Comparison of ENCODE assay signal across 8 cellular contexts in genomic region chr7:39622609-39623311, GRCh38. TPM values are rescaled to one million over a fixed set of nuclear protein-coding genes. Genes with fewer than 3 reads are reported as not detected.
DNase-seq lines count a peak whose midpoint lies in the region; FAIRE-seq and TF ChIP-seq lines count a peak whose summit lies in the region.

No MANE protein-coding gene starts in this region.

- H3T11ph ChIP-seq in H9 (ENCODE audit: low read length) = no peak overlapping the region

- H3K79me2 ChIP-seq in DOHH2 (ENCODE audit: control insufficient read depth, low read length) (peaks cover 60% of the 10 kb centered on the region), H9 (ENCODE audit: insufficient read depth, low read length) (peaks cover 22% of the 10 kb centered on the region), PC-9 (ENCODE audit: low read depth) (peaks cover 55% of the 10 kb centered on the region), endothelial cell of umbilical vein (ENCODE audit: control insufficient read depth, insufficient read depth, low read length) (peaks cover 43% of the 10 kb centered on the region)

- no peak for FAIRE-seq in endothelial cell of umbilical vein (lab: Jason Lieb, UNC)

- no peaks in the 10 kb centered on the region for H3K9me1 ChIP-seq in endothelial cell of umbilical vein (replicated peaks; ENCODE audit: control insufficient read depth, extremely low read depth, insufficient read depth, low read length)

- no peak overlapping the region for H4K5ac ChIP-seq in H9 (ENCODE audit: insufficient read length, low read depth, low read length)

- H3K14ac ChIP-seq in H9 (ENCODE audit: insufficient read depth, low read length) = peak overlapping the region; percentile 66

- WGBS in H9 (ENCODE audit: extremely low coverage, insufficient read length, low lambda C conversion rate) = no CpG with 5 or more reads among the region's 32 CpGs

- POLR2A ChIA-PET in PC-9 (lab: Charles Lee; ENCODE audit: unreplicated experiment) = interaction anchor here (0.5 to 0.6 kb wide), 2 partner anchors 8 to 39 kb away, joined by 3 to 6 read pairs; no protein-coding TSS in a partner anchor
- POLR2A ChIA-PET in endothelial cell of umbilical vein (lab: Charles Lee) = interaction anchor here (0.8 to 3.0 kb wide), 8 partner anchors 8 to 42 kb away, joined by 3 to 15 read pairs (median 6); no protein-coding TSS in a partner anchor

- H4K8ac ChIP-seq in H9 (replicated peaks; ENCODE audit: insufficient read length, low read depth, low read length) = no peak overlapping the region

- H2BK20ac ChIP-seq in H9 (ENCODE audit: low read depth, low read length, poor library complexity, severe bottlenecking) = no peak overlapping the region

- H2BK120ac ChIP-seq in H9 (ENCODE audit: low read depth, low read length, poor library complexity, severe bottlenecking) = no peak overlapping the region

- peak overlapping the region; percentile 92 for H3K4me2 ChIP-seq in DOHH2 (ENCODE audit: low read length)
- H3K4me2 ChIP-seq in H9 (ENCODE audit: insufficient read depth, insufficient read length, low read length) = peak overlapping the region; percentile 86
- peak overlapping the region; percentile 78 for H3K4me2 ChIP-seq in PC-9
- peak overlapping the region; percentile 58 for H3K4me2 ChIP-seq in endothelial cell of umbilical vein (ENCODE audit: insufficient read depth, low read length)

- no peak overlapping the region for H3K56ac ChIP-seq in H9 (ENCODE audit: insufficient read length, low read depth, low read length)

- no peak overlapping the region for H3K23ac ChIP-seq in H9 (ENCODE audit: insufficient read length, low read depth, low read length)

- no peaks in the 10 kb centered on the region for H3K27me3 Mint-ChIP-seq in H9 (ENCODE audit: low read depth)
- H3K27me3 Mint-ChIP-seq in nephron progenitor cell (ENCODE audit: low read depth, poor library complexity) = peaks cover 7% of the 10 kb centered on the region

- H2AK5ac ChIP-seq in H9 (ENCODE audit: insufficient read length, low read length) = no peak overlapping the region

- no peak overlapping the region for H4K91ac ChIP-seq in H9 (ENCODE audit: insufficient read length, low read depth, low read length)

- H3K23me2 ChIP-seq in H9 (ENCODE audit: insufficient read length, low read depth, low read length, poor library complexity, severe bottlenecking) = peaks cover 10% of the 10 kb centered on the region

- H4K20me1 ChIP-seq in DOHH2 (ENCODE audit: control insufficient read depth, insufficient read depth, low read depth, low read length) (peaks cover 18% of the 10 kb centered on the region), H9 (ENCODE audit: control insufficient read depth, insufficient read depth, insufficient read length) (no peaks in the 10 kb centered on the region), PC-9 (ENCODE audit: insufficient read depth) (peaks cover 26% of the 10 kb centered on the region), endothelial cell of umbilical vein (replicated peaks; ENCODE audit: control insufficient read depth, extremely low read depth, insufficient read depth, low read length) (no peaks in the 10 kb centered on the region)

- H3K27ac ChIP-seq in DOHH2 (ENCODE audit: low read depth, low read length) (peak overlapping the region; percentile 49), H9 (ENCODE audit: insufficient read length, low read depth, low read length) (peak overlapping the region; percentile 50), PC-9 (peak overlapping the region; percentile 87), endothelial cell of umbilical vein (ENCODE audit: insufficient read depth, low read depth, low read length) (peak overlapping the region; percentile 87)

- DNase-seq in H9 (no peak), PC-9 (no peak), endothelial cell of umbilical vein (ENCODE audit: low read depth, low spot score) (peak; percentile 36), nephron progenitor cell (no peak), iPS-NIHi7 (ENCODE audit: extremely low spot score) (no peak), DMS153 treated with DMSO at 0.1 percent for 48 hours (lab: John Stamatoyannopoulos, UW; ENCODE audit: unreplicated experiment) (no peak), HCEC 1CT (no peak)

- H3K36me3 ChIP-seq in DOHH2 (ENCODE audit: control insufficient read depth, low read length) = peaks cover 7% of the 10 kb centered on the region
- H3K36me3 ChIP-seq in PC-9 (ENCODE audit: low read depth) = no peaks in the 10 kb centered on the region
- H3K36me3 ChIP-seq in endothelial cell of umbilical vein (ENCODE audit: control insufficient read depth in 2 of 2, extremely low read depth in 1 of 2, insufficient read depth in 2 of 2, low read length in 2 of 2) = peaks cover 0 to 2% of the 10 kb centered on the region in 2 experiments

- H3K9me3 Mint-ChIP-seq in H9 (no peaks in the 10 kb centered on the region), nephron progenitor cell (no peaks in the 10 kb centered on the region)

- peak overlapping the region; percentile 73 for H3K4me3 ChIP-seq in DOHH2 (ENCODE audit: low read length)
- H3K4me3 ChIP-seq in PC-9 = peak overlapping the region; percentile 75
- H3K4me3 ChIP-seq in endothelial cell of umbilical vein (replicated peaks in 1 of 3; ENCODE audit: insufficient read depth in 1 of 3, low read depth in 1 of 3, low read length in 3 of 3) = peak overlapping the region; percentile 80 to 98 (median 90)

- H3K18ac ChIP-seq in H9 (ENCODE audit: insufficient read length, low read depth, low read length) = peak overlapping the region; percentile 15

- H3K27me3 ChIP-seq in DOHH2 (ENCODE audit: control insufficient read depth, low read length) (no peaks in the 10 kb centered on the region), H9 (ENCODE audit: insufficient read depth, low read length) (no peaks in the 10 kb centered on the region), PC-9 (ENCODE audit: insufficient read depth, low read depth) (no peaks in the 10 kb centered on the region), endothelial cell of umbilical vein (ENCODE audit: control insufficient read depth in 2 of 2, insufficient read depth in 2 of 2, low read length in 2 of 2) (no peaks in the 10 kb centered on the region)

- H3K4me3 Mint-ChIP-seq in H9 (peak overlapping the region; percentile 88 to 93), nephron progenitor cell (peak overlapping the region; percentile 98)

- H3K4me1 ChIP-seq in DOHH2 (ENCODE audit: control insufficient read depth, low read length) = peaks cover 46% of the 10 kb centered on the region
- peaks cover 2% of the 10 kb centered on the region; the same call in 1 of the 2 replicates for H3K4me1 ChIP-seq in H9 (ENCODE audit: insufficient read depth, low read length)
- peaks cover 38% of the 10 kb centered on the region for H3K4me1 ChIP-seq in PC-9 (replicated peaks; ENCODE audit: insufficient read depth)
- peaks cover 29% of the 10 kb centered on the region for H3K4me1 ChIP-seq in endothelial cell of umbilical vein (ENCODE audit: control insufficient read depth, extremely low read depth, insufficient read depth, low read length)

- H3K27ac Mint-ChIP-seq in H9 = peak overlapping the region; percentile 92 to 99 (median 96)
- H3K27ac Mint-ChIP-seq in nephron progenitor cell = peak overlapping the region; percentile 99

- H3F3A ChIP-seq in DOHH2 (ENCODE audit: control insufficient read depth, insufficient read depth) (peaks cover 13% of the 10 kb centered on the region), PC-9 (ENCODE audit: insufficient read depth, low read depth) (peaks cover 15% of the 10 kb centered on the region; the same call in 1 of the 2 replicates)

- H3K4ac ChIP-seq in H9 (ENCODE audit: low read depth, low read length) = no peak overlapping the region

- H2BK5ac ChIP-seq in H9 (ENCODE audit: insufficient read length, low read length) = no peak overlapping the region

- H3K36me3 Mint-ChIP-seq in H9 (ENCODE audit: insufficient read depth in 1 of 3, low read depth in 3 of 3) = no peaks in the 10 kb centered on the region; a peak in 1 of 7 replicates
- no peaks in the 10 kb centered on the region for H3K36me3 Mint-ChIP-seq in nephron progenitor cell (ENCODE audit: low read depth)

- intact Hi-C loops in PC-9 (cut with micrococcal nuclease; ENCODE audit: unreplicated experiment) (loop anchor here (1.0 to 2.0 kb wide), 3 partner anchors 34 to 327 kb away; no protein-coding TSS in a partner anchor), endothelial cell of umbilical vein (cut with micrococcal nuclease) (loop anchor here (1.0 to 2.0 kb wide), 6 partner anchors 9 to 124 kb away; no protein-coding TSS in a partner anchor)

- H3K4me1 Mint-ChIP-seq in H9 = peaks cover 42 to 43% of the 10 kb centered on the region in 2 experiments
- H3K4me1 Mint-ChIP-seq in nephron progenitor cell = peaks cover 47% of the 10 kb centered on the region

- H3K9me2 ChIP-seq in DOHH2 (replicated peaks; ENCODE audit: control insufficient read depth, low read length) = no peaks in the 10 kb centered on the region
- H3K9me2 ChIP-seq in PC-9 (ENCODE audit: insufficient read depth) = peaks cover 5% of the 10 kb centered on the region; the same call in 1 of the 2 replicates

- H3K9me3 ChIP-seq in DOHH2 (ENCODE audit: control insufficient read depth, insufficient read depth, low read length) = no peaks in the 10 kb centered on the region
- H3K9me3 ChIP-seq in H9 (ENCODE audit: control insufficient read depth, low read depth, low read length) = no peaks in the 10 kb centered on the region
- no peaks in the 10 kb centered on the region for H3K9me3 ChIP-seq in PC-9 (ENCODE audit: insufficient read depth, low read depth)
- no peaks in the 10 kb centered on the region for H3K9me3 ChIP-seq in endothelial cell of umbilical vein (replicated peaks; ENCODE audit: control insufficient read depth, insufficient read depth, low read length)

- H2AFZ ChIP-seq in H9 (ENCODE audit: low read length) = no peak overlapping the region
- peak overlapping the region; percentile 84 for H2AFZ ChIP-seq in PC-9
- peak overlapping the region; percentile 22 for H2AFZ ChIP-seq in endothelial cell of umbilical vein (ENCODE audit: low read depth, low read length)

- no peak for TF ChIP-seq POLR2A in endothelial cell of umbilical vein (IDR thresholded peaks at IDR 0.05; ENCODE audit: low read depth, low read length)

- H3K9ac ChIP-seq in H9 (ENCODE audit: extremely low read depth, insufficient read length, low read length) = peak overlapping the region; percentile 63
- peak overlapping the region; percentile 100 for H3K9ac ChIP-seq in endothelial cell of umbilical vein (replicated peaks; ENCODE audit: extremely low read depth, insufficient read depth, low read length)

- peaks cover 13% of the 10 kb centered on the region for H3K79me1 ChIP-seq in H9 (ENCODE audit: insufficient read depth, low read depth, low read length, poor library complexity, severe bottlenecking)

- BruUV-seq in PC-9 (replicated peaks; lab: Mats Ljungman, UMichigan) (TSS peak; percentile 83), endothelial cell of umbilical vein (replicated peaks; lab: Mats Ljungman, UMichigan) (TSS peak; percentile 59)

- no peak overlapping the region for H2BK12ac ChIP-seq in H9 (ENCODE audit: insufficient read length, low read depth, low read length)

- no peak for TF ChIP-seq CTCF in DOHH2 (IDR thresholded peaks at IDR 0.05; ENCODE audit: low read depth, low read length, poor library complexity, severe bottlenecking)
- no peak for TF ChIP-seq CTCF in H9 (conservative IDR thresholded peaks at IDR 0.05)
- TF ChIP-seq CTCF in PC-9 (conservative IDR thresholded peaks at IDR 0.05) = no peak
- TF ChIP-seq CTCF in endothelial cell of umbilical vein (IDR thresholded peaks at IDR 0.05; ENCODE audit: extremely low read depth in 1 of 2, insufficient read depth in 1 of 2, low read depth in 1 of 2, low read length in 2 of 2) = no peak
- TF ChIP-seq CTCF in nephron progenitor cell (IDR thresholded peaks at IDR 0.05) = no peak

- no peak overlapping the region for H2BK15ac ChIP-seq in H9 (ENCODE audit: low read depth, low read length)

- CTCF ChIA-PET in PC-9 (lab: Charles Lee) = interaction anchor here (0.6 to 1.2 kb wide), 2 partner anchors 42 to 56 kb away, joined by 4 read pairs; no protein-coding TSS in a partner anchor
- CTCF ChIA-PET in endothelial cell of umbilical vein (lab: Charles Lee) = interaction anchor here (0.9 to 10.3 kb wide), 7 partner anchors 9 to 123 kb away, joined by 3 to 138 read pairs (median 10); no protein-coding TSS in a partner anchor

- dilution Hi-C loops in endothelial cell of umbilical vein (cut with MboI; ENCODE audit: extremely low pct_ligation_motif_present, low sequenced_read_pairs) = no loop called here

RNA-seq across cellular contexts. Expression of gene RALA, which starts 0.6 kb away (rescaled TPM):
- total RNA-seq in H9 (2021) (54.9 and 57.5 TPM in 2 replicates), PC-9 (2021) (34.3 and 36.8 TPM in 2 replicates), endothelial cell of umbilical vein (181 and 191 TPM in 2 replicates)
- 81.8 and 91.1 TPM in 2 replicates for polyA plus RNA-seq in endothelial cell of umbilical vein
- 88.8 and 97.8 TPM in 2 replicates for polyA plus RNA-seq in endothelial cell of umbilical vein (2011; cell fraction: cytosol; rRNA removed)
- 67.4 and 76.6 TPM in 2 replicates for polyA plus RNA-seq in endothelial cell of umbilical vein (2011; cell fraction: nucleus; rRNA removed)
- polyA plus RNA-seq in endothelial cell of umbilical vein (2012) = 171 and 184 TPM in 2 replicates
- polyA minus RNA-seq in endothelial cell of umbilical vein = 195 and 198 TPM in 2 replicates
- 25.4 TPM for polyA minus RNA-seq in endothelial cell of umbilical vein (2011; cell fraction: cytosol; rRNA and poly(A)+ RNA removed)
- 138 and 223 TPM in 2 replicates for polyA minus RNA-seq in endothelial cell of umbilical vein (2011; cell fraction: nucleus; rRNA and poly(A)+ RNA removed)

RNA-seq across cellular contexts. Expression of gene YAE1, which starts 56.6 kb away (rescaled TPM):
- total RNA-seq in H9 (2021) (27.3 and 28.8 TPM in 2 replicates), PC-9 (2021) (22.3 and 23.1 TPM in 2 replicates), endothelial cell of umbilical vein (20.6 and 20.7 TPM in 2 replicates)
- polyA plus RNA-seq in endothelial cell of umbilical vein = 10.6 and 13.3 TPM in 2 replicates
- polyA plus RNA-seq in endothelial cell of umbilical vein (2011; cell fraction: cytosol; rRNA removed) = 21.6 and 21.8 TPM in 2 replicates
- 13.8 and 18.9 TPM in 2 replicates for polyA plus RNA-seq in endothelial cell of umbilical vein (2011; cell fraction: nucleus; rRNA removed)
- 31.5 and 34.3 TPM in 2 replicates for polyA plus RNA-seq in endothelial cell of umbilical vein (2012)
- 17.1 and 29.9 TPM in 2 replicates for polyA minus RNA-seq in endothelial cell of umbilical vein
- polyA minus RNA-seq in endothelial cell of umbilical vein (2011; cell fraction: cytosol; rRNA and poly(A)+ RNA removed) = 9.3 TPM
- polyA minus RNA-seq in endothelial cell of umbilical vein (2011; cell fraction: nucleus; rRNA and poly(A)+ RNA removed) = 13.2 and 20.7 TPM in 2 replicates
